ENCODE assay signal across 8 cellular contexts in the genomic region with DNA sequence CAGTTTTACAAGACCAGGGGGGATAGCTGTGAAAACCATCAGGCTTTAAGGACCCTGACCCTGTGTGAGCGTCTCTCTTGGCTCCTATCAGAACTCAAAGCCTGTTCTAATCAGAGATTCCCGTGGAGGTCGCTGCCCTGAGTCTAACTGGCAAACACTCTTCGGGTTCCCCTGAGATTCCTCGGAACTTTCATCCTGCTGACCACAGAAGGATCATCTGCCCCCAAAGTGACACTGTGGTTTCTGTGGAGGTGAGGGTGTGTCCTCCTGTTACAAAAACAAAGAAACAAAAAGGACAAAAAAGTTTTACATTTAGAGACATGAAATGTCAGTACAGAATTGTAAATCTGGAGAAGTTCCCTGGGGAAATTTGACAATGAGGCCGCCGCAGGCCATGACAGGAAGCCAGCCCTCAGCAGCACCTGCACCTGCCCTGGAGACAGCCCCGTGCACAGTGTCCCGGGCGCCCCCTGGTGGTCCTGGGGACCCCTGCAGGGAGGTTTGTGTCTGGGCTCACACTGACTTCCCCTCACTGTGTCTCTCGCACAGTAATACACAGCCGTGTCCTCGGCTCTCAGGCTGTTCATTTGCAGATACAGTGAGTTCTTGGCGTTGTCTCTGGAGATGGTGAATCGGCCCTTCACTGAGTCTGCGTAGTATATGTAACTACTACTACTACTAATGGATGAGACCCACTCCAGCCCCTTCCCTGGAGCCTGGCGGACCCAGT.
DNase-seq lines count a peak whose midpoint lies in the region; TF ChIP-seq lines count a peak whose summit lies in the region.
"Not testable (repeated sequence)": the region's sequence is repeated elsewhere in the genome, so short reads cannot be mapped to it uniquely, and the experiment has no call there.

No MANE protein-coding gene starts in this region.

- H3K9me2 ChIP-seq in OCI-LY7 (ENCODE audit: insufficient read depth, low read length): not testable (repeated sequence)

- peak overlapping the region; percentile 98 for H2AFZ ChIP-seq in OCI-LY7 (ENCODE audit: low read length)

- not testable (repeated sequence) for H3K27ac Mint-ChIP-seq in activated CD4-positive, alpha-beta T cell treated with anti-CD3 and anti-CD28 coated beads, Interleukin-2, amount 10 ng/mL, durations not matched to agents 24 days and 14 days
- peak overlapping the region in 1 of 6 donors; percentile 26 for H3K27ac Mint-ChIP-seq in immature natural killer cell

- H3K4me2 ChIP-seq in OCI-LY7 (ENCODE audit: low read length): peak overlapping the region; percentile 90

- peak overlapping the region; percentile 57 for H3K4me3 ChIP-seq in OCI-LY7 (ENCODE audit: low read depth, low read length, poor library complexity, severe bottlenecking)

- TF ChIP-seq CTCF in 22Rv1 (IDR thresholded peaks at IDR 0.05) (peak; percentile 92), OCI-LY7 (conservative IDR thresholded peaks at IDR 0.05; ENCODE audit: low read length) (peak; percentile 66)

- H3K4me1 ChIP-seq in OCI-LY7 (ENCODE audit: insufficient read depth, low read length, poor library complexity, severe bottlenecking): peaks cover 26% of the 10 kb centered on the region

- H3K36me3 Mint-ChIP-seq in activated CD4-positive, alpha-beta T cell treated with anti-CD3 and anti-CD28 coated beads, Interleukin-2, amount 10 ng/mL, durations not matched to agents 24 days and 14 days (ENCODE audit: low read depth); immature natural killer cell: not testable (repeated sequence)

- H3K9me3 ChIP-seq in OCI-LY7 (ENCODE audit: low read length): not testable (repeated sequence)

- POLR2A ChIA-PET in OCI-LY7 (lab: Charles Lee): interaction anchor here (0.5 kb wide), 1 partner anchor 462 kb away, joined by 6 read pairs; no protein-coding TSS in a partner anchor

- DNase-seq in DMS79 treated with DMSO at 0.1 percent for 48 hours (lab: John Stamatoyannopoulos, UW): peak; percentile 14
- peak; percentile 3 for DNase-seq in NCI-H1092 treated with DMSO at 0.1 percent for 48 hours (lab: John Stamatoyannopoulos, UW)
- DNase-seq in OCI-LY7 (ENCODE audit: low spot score): peak; percentile 58
- DNase-seq in activated CD4-positive, alpha-beta T cell treated with anti-CD3 and anti-CD28 coated beads, Interleukin-2, amount 10 ng/mL, durations not matched to agents 24 days and 14 days: peak; percentile 69
- DNase-seq in activated naive CD4-positive, alpha-beta T cell treated with Interleukin-2 at 50 U/mL for 16 hours: peak; percentile 24
- DNase-seq in immature natural killer cell: peak; percentile 16 to 25 (median 21)
- DNase-seq in stimulated activated CD4-positive, alpha-beta T cell treated with anti-CD3 and anti-CD28 coated beads, Interleukin-15, amount 100 ng/mL, for 24 hours: peak; percentile 45

- not testable (repeated sequence) for H3K36me3 ChIP-seq in OCI-LY7 (ENCODE audit: insufficient read depth, low read length)

- CTCF ChIA-PET in OCI-LY7 (lab: Charles Lee; ENCODE audit: unreplicated experiment): interaction anchor here (0.7 kb wide), 1 partner anchor 23 kb away, joined by 3 read pairs; no protein-coding TSS in a partner anchor

- peaks cover 20% of the 10 kb centered on the region for H3K27me3 Mint-ChIP-seq in activated CD4-positive, alpha-beta T cell treated with anti-CD3 and anti-CD28 coated beads, Interleukin-2, amount 10 ng/mL, durations not matched to agents 24 days and 14 days
- H3K27me3 Mint-ChIP-seq in immature natural killer cell (ENCODE audit: low read depth in 3 of 3): not testable (repeated sequence)

- H3K79me2 ChIP-seq in OCI-LY7 (ENCODE audit: insufficient read depth, low read depth, low read length): not testable (repeated sequence)

- not testable (repeated sequence) for BruUV-seq in OCI-LY7 (replicated peaks; lab: Mats Ljungman, UMichigan)

- H3K9me3 Mint-ChIP-seq in activated CD4-positive, alpha-beta T cell treated with anti-CD3 and anti-CD28 coated beads, Interleukin-2, amount 10 ng/mL, durations not matched to agents 24 days and 14 days; immature natural killer cell: not testable (repeated sequence)

- H3K4me1 Mint-ChIP-seq in activated CD4-positive, alpha-beta T cell treated with anti-CD3 and anti-CD28 coated beads, Interleukin-2, amount 10 ng/mL, durations not matched to agents 24 days and 14 days: peaks cover 16% of the 10 kb centered on the region
- H3K4me1 Mint-ChIP-seq in immature natural killer cell: peaks cover 20 to 22% of the 10 kb centered on the region in 2 donors

- not testable (repeated sequence) for H4K20me1 ChIP-seq in OCI-LY7 (ENCODE audit: insufficient read depth, low read length)

- H3K27ac ChIP-seq in 22Rv1: not testable (repeated sequence)
- H3K27ac ChIP-seq in OCI-LY7 (ENCODE audit: low read depth, low read length, poor library complexity, severe bottlenecking): peak overlapping the region; percentile 50

- H3K4me3 Mint-ChIP-seq in activated CD4-positive, alpha-beta T cell treated with anti-CD3 and anti-CD28 coated beads, Interleukin-2, amount 10 ng/mL, durations not matched to agents 24 days and 14 days: not testable (repeated sequence)
- H3K4me3 Mint-ChIP-seq in immature natural killer cell: peak overlapping the region; percentile 12 to 61 (median 52)

- intact Hi-C loops in OCI-LY7 (cut with micrococcal nuclease; ENCODE audit: unreplicated experiment); activated CD4-positive, alpha-beta T cell treated with anti-CD3 and anti-CD28 coated beads, Interleukin-2, amount 10 ng/mL, durations not matched to agents 24 days and 14 days (cut with micrococcal nuclease): not testable (repeated sequence)

Comparison
In these comparisons a context has a peak if more than half of its experiments do, and no peak if none do; other contexts are left out.
1. DNase-seq: peak in every context shown above with its lines; median percentile 69 in activated CD4-positive, alpha-beta T cell treated with anti-CD3 and anti-CD28 coated beads, Interleukin-2, amount 10 ng/mL, durations not matched to agents 24 days and 14 days; 58 in OCI-LY7; 45 in stimulated activated CD4-positive, alpha-beta T cell treated with anti-CD3 and anti-CD28 coated beads, Interleukin-15, amount 100 ng/mL, for 24 hours; 24 in activated naive CD4-positive, alpha-beta T cell treated with Interleukin-2 at 50 U/mL for 16 hours; 21 in immature natural killer cell; 14 in DMS79 treated with DMSO at 0.1 percent for 48 hours; 3 in NCI-H1092 treated with DMSO at 0.1 percent for 48 hours.